In genomic region chr2:143839456-143839855, GRCh38 we compare ENCODE assay signal across 18 cellular contexts.
A peak's percentile ranks its signal among the peaks of the same experiment; 100 is the strongest.
DNase-seq lines count a peak whose midpoint lies in the region; ATAC-seq and TF ChIP-seq lines count a peak whose summit lies in the region.
"Had no signal": no experiment of that assay in that cellular context is flagged by ENCODE, and none has a peak within 500 bp of the region (broad histone marks: within the 10 kb centered on the region; RNA-seq: fewer than 3 reads in every experiment).

No MANE protein-coding gene starts in this region.

- ATAC-seq in GM21515 (IDR thresholded peaks at IDR 0.05; ENCODE audit: unreplicated experiment), result no peak
- ATAC-seq in GM19455 (IDR thresholded peaks at IDR 0.05; ENCODE audit: unreplicated experiment), result no peak
- ATAC-seq: A549, HCT116, HepG2 had no signal

- H3K27me3 Mint-ChIP-seq in Caco-2 (ENCODE audit: insufficient read depth, unreplicated experiment) (no peaks in the 10 kb centered on the region), glutamatergic neuron (ENCODE audit: unreplicated experiment) (peaks cover 3% of the 10 kb centered on the region)

- no peak overlapping the region for H3K4me3 Mint-ChIP-seq in Caco-2 (ENCODE audit: unreplicated experiment)
- no peak overlapping the region for H3K4me3 Mint-ChIP-seq in glutamatergic neuron (ENCODE audit: unreplicated experiment)
- H3K4me3 Mint-ChIP-seq: CD4-positive, alpha-beta T cell; HFFc6 had no signal

- H3K9me3 Mint-ChIP-seq in Caco-2 (ENCODE audit: unreplicated experiment), result peaks cover 12% of the 10 kb centered on the region
- H3K9me3 Mint-ChIP-seq in glutamatergic neuron (ENCODE audit: unreplicated experiment), result peaks cover 11% of the 10 kb centered on the region
- H3K9me3 Mint-ChIP-seq: CD4-positive, alpha-beta T cell; HFFc6 had no signal

- no TSS peak for BruUV-seq in Caco-2 (replicated peaks; lab: Mats Ljungman, UMichigan)

- H3K4me1 ChIP-seq in Caco-2, result peaks cover 14% of the 10 kb centered on the region
- H3K4me1 ChIP-seq: A549 had no signal

- peaks cover 13% of the 10 kb centered on the region for H3K4me1 Mint-ChIP-seq in Caco-2 (ENCODE audit: low read depth, unreplicated experiment)
- H3K4me1 Mint-ChIP-seq in glutamatergic neuron (ENCODE audit: low read depth, unreplicated experiment), result peaks cover 44% of the 10 kb centered on the region

- H3K36me3 Mint-ChIP-seq in Caco-2 (ENCODE audit: insufficient read depth, unreplicated experiment), result no peaks in the 10 kb centered on the region
- H3K36me3 Mint-ChIP-seq in glutamatergic neuron (ENCODE audit: unreplicated experiment), result no peaks in the 10 kb centered on the region

- H3K27ac Mint-ChIP-seq in Caco-2 (ENCODE audit: unreplicated experiment), result no peak overlapping the region
- peak overlapping the region; percentile 24 for H3K27ac Mint-ChIP-seq in glutamatergic neuron (ENCODE audit: unreplicated experiment)
- H3K27ac Mint-ChIP-seq: CD4-positive, alpha-beta T cell; HFFc6 had no signal

- no peak for TF ChIP-seq CTCF in Caco-2 (IDR thresholded peaks at IDR 0.05; ENCODE audit: insufficient read depth in 1 of 2, low read depth in 1 of 2, low read length in 1 of 2, severe bottlenecking in 1 of 2, unreplicated experiment in 1 of 2)
- no peak for TF ChIP-seq CTCF in glutamatergic neuron (IDR thresholded peaks at IDR 0.05; ENCODE audit: partially characterized antibody, unreplicated experiment)

- POLR2A ChIA-PET in Caco-2 (lab: Charles Lee), result no interaction called here

- CTCF ChIA-PET in Caco-2 (lab: Charles Lee), result no interaction called here

- H3K4me3 ChIP-seq in Caco-2 (ENCODE audit: low read depth, low read length), result no peak overlapping the region
- H3K4me3 ChIP-seq: A549 had no signal

- no peaks in the 10 kb centered on the region for H3K36me3 ChIP-seq in Caco-2 (ENCODE audit: control insufficient read depth, insufficient read depth, low read length)

- no peaks in the 10 kb centered on the region for H3K27me3 ChIP-seq in Caco-2 (replicated peaks; ENCODE audit: control insufficient read depth, insufficient read depth, low read length)

- peak; percentile 46 to 60 for DNase-seq in Caco-2
- DNase-seq in HuH-7 (ENCODE audit: low spot score), result peak; percentile 10
- DNase-seq in glutamatergic neuron, result no peak
- DNase-seq in myocyte (ENCODE audit: low read depth), result peak; percentile 42
- DNase-seq in NCI-H69 (lab: John Stamatoyannopoulos, UW), result no peak
- DNase-seq in epidermal melanocyte (ENCODE audit: insufficient read length, low spot score), result no peak
- DNase-seq: AML-193; CD4-positive, alpha-beta T cell; DMS153; DMS79; GOT3; H7; HFFc6 had no signal

- intact Hi-C loops in Caco-2 (cut with micrococcal nuclease; ENCODE audit: unreplicated experiment), result loop anchor here (1.0 to 10.0 kb wide), 2 partner anchors 149 to 255 kb away; no protein-coding TSS in a partner anchor

- H3K9me3 ChIP-seq in Caco-2, result 0 out of 2 replicates have a peak, but pooled peaks cover 3% of the 10 kb centered on the region
- H3K9me3 ChIP-seq: A549 had no signal

Comparison
In these comparisons a context has a peak if more than half of its experiments do, and no peak if none do; other contexts are left out.
1. DNase-seq: peak in Caco-2 (2 of 2), HuH-7 (single experiment) and myocyte (single experiment); none in glutamatergic neuron (single experiment), NCI-H69 (single experiment) and epidermal melanocyte (single experiment).